In genomic region chr17:80147035-80147939, GRCh38 we compare ENCODE assay signal across 8 cellular contexts. TPM values are rescaled to one million over a fixed set of nuclear protein-coding genes. Genes with fewer than 3 reads are reported as not detected.
DNase-seq lines count a peak whose midpoint lies in the region; ATAC-seq and TF ChIP-seq lines count a peak whose summit lies in the region.

TSS of gene EIF4A3 (minus strand) at chr17:80147128. CDS start at chr17:80146961, 167 bp downstream.

- peaks cover under 1% of the 10 kb centered on the region for H3K9me3 ChIP-seq in AG04450 (ENCODE audit: control insufficient read depth, insufficient read depth, low read length)
- H3K9me3 ChIP-seq in smooth muscle cell (replicated peaks; ENCODE audit: low read depth) = no peaks in the 10 kb centered on the region

- H3K27ac Mint-ChIP-seq in activated B cell treated with CpG ODN at 0.5 μM for 24 hours = peak within 1 kb of the TSS; percentile 90

- CTCF ChIA-PET in AG04450 (lab: Charles Lee) (interaction anchor here (1.4 kb wide), 1 partner anchor 139 kb away, joined by 5 read pairs; no protein-coding TSS in a partner anchor), activated B cell treated with CpG ODN at 0.5 μM for 24 hours (lab: Charles Lee) (interaction anchor here (1.5 kb wide), 2 partner anchors 46 to 49 kb away, joined by 3 to 4 read pairs; partner anchors contain the start of gene GAA)

- H3K27me3 Mint-ChIP-seq in activated B cell treated with CpG ODN at 0.5 μM for 24 hours = no peaks in the 10 kb centered on the region

- peaks cover 44% of the 10 kb centered on the region for H4K20me1 ChIP-seq in smooth muscle cell (ENCODE audit: low read depth)

- H3K9me3 Mint-ChIP-seq in activated B cell treated with CpG ODN at 0.5 μM for 24 hours = no peaks in the 10 kb centered on the region

- peak; percentile 85 for ATAC-seq in GM18909 (IDR thresholded peaks at IDR 0.05; ENCODE audit: poor library complexity, unreplicated experiment)
- ATAC-seq in HG03175 (IDR thresholded peaks at IDR 0.05; ENCODE audit: unreplicated experiment) = peak; percentile 90
- peak; percentile 88 for ATAC-seq in activated B cell treated with CpG ODN at 0.5 μM for 24 hours (ENCODE audit: low read depth)

- peak within 1 kb of the TSS; percentile 97 for H3K4me2 ChIP-seq in smooth muscle cell

- H3K36me3 ChIP-seq in smooth muscle cell (ENCODE audit: low read depth) = peaks cover 5% of the 10 kb centered on the region

- TF ChIP-seq CTCF in AG04450 (IDR thresholded peaks at IDR 0.05; ENCODE audit: low read depth, low read length) (no peak), activated B cell treated with CpG ODN at 0.5 μM for 24 hours (IDR thresholded peaks at IDR 0.05) (no peak), smooth muscle cell (IDR thresholded peaks at IDR 0.05; ENCODE audit: borderline replicate concordance, insufficient read depth, poor library complexity, severe bottlenecking) (peak; percentile 4)

- peaks cover 55% of the 10 kb centered on the region for H3K79me2 ChIP-seq in smooth muscle cell (ENCODE audit: low read depth)

- H3K27ac ChIP-seq in AG04450 (ENCODE audit: low read depth, low read length) (peak within 1 kb of the TSS; percentile 77), caudate nucleus (ENCODE audit: low read depth, low read length) (peak within 1 kb of the TSS; percentile 85), smooth muscle cell (ENCODE audit: low read depth) (peak within 1 kb of the TSS; percentile 90)

- H3K4me1 ChIP-seq in smooth muscle cell (ENCODE audit: low read depth) = peaks cover 19% of the 10 kb centered on the region

- WGBS in smooth muscle cell (ENCODE audit: low lambda C conversion rate) = under 1% methylated on average over 97 of the region's 97 CpGs

- H3K9ac ChIP-seq in smooth muscle cell (ENCODE audit: low read depth) = peak within 1 kb of the TSS; percentile 95

- H3K27me3 ChIP-seq in AG04450 (ENCODE audit: control insufficient read depth, insufficient read depth, low read length) (no peaks in the 10 kb centered on the region), smooth muscle cell (ENCODE audit: low read depth) (no peaks in the 10 kb centered on the region)

- peak within 1 kb of the TSS; percentile 96 for H3K4me3 ChIP-seq in AG04450 (ENCODE audit: low read depth, low read length)
- peak within 1 kb of the TSS; percentile 86 for H3K4me3 ChIP-seq in smooth muscle cell

- peak within 1 kb of the TSS; percentile 98 for H3K4me3 Mint-ChIP-seq in activated B cell treated with CpG ODN at 0.5 μM for 24 hours

- H2AFZ ChIP-seq in smooth muscle cell (ENCODE audit: low read depth) = peak within 1 kb of the TSS; percentile 68

- H3K4me1 Mint-ChIP-seq in activated B cell treated with CpG ODN at 0.5 μM for 24 hours = peaks cover 42% of the 10 kb centered on the region

- peaks cover 22% of the 10 kb centered on the region for H3F3A ChIP-seq in smooth muscle cell (ENCODE audit: low read depth)

- DNase-seq in AG04450 (ENCODE audit: low read depth, low spot score) (peak; percentile 98), NCI-H345 (lab: John Stamatoyannopoulos, UW) (peak; percentile 100), activated B cell treated with CpG ODN at 0.5 μM for 24 hours (peak; percentile 95), caudate nucleus (lab: John Stamatoyannopoulos, UW) (peak; percentile 36 to 99 (median 95)), iPS-NIHi7 (ENCODE audit: extremely low spot score) (peak; percentile 99), smooth muscle cell (lab: John Stamatoyannopoulos, UW; ENCODE audit: unreplicated experiment) (peak; percentile 85)

- intact Hi-C loops in activated B cell treated with CpG ODN at 0.5 μM for 24 hours (cut with micrococcal nuclease) = loop anchor here (1.0 to 5.0 kb wide), 8 partner anchors 46 to 1365 kb away; partner anchors contain the start of genes ACTG1, CBX4 and GAA

- POLR2A ChIA-PET in AG04450 (lab: Yijun Ruan, JAX) (interaction anchor here (0.6 to 0.9 kb wide), 4 partner anchors 56 to 1400 kb away, joined by 3 to 4 read pairs (median 3); no protein-coding TSS in a partner anchor), activated B cell treated with CpG ODN at 0.5 μM for 24 hours (lab: Charles Lee) (interaction anchor here (1.0 to 1.1 kb wide), 3 partner anchors 46 to 307 kb away, joined by 3 to 4 read pairs (median 3); partner anchors contain the start of gene GAA)

- peaks cover 33% of the 10 kb centered on the region for H3K36me3 Mint-ChIP-seq in activated B cell treated with CpG ODN at 0.5 μM for 24 hours (ENCODE audit: low read depth)

RNA-seq across cellular contexts. Expression of gene EIF4A3, which starts in this region (rescaled TPM):
- polyA plus RNA-seq in AG04450 (2011; rRNA removed) = 96.1 and 103 TPM in 2 replicates
- 61.7 and 66.0 TPM in 2 replicates for polyA minus RNA-seq in AG04450 (2011; rRNA and poly(A)+ RNA removed)
- total RNA-seq in activated B cell treated with CpG ODN at 0.5 μM for 24 hours = 84.0 and 88.1 TPM in 2 replicates
- 75.0 and 86.1 TPM in 2 replicates for total RNA-seq in smooth muscle cell
- polyA plus RNA-seq in smooth muscle cell = 109 and 127 TPM in 2 replicates

Comparison
In these comparisons a context has a peak if more than half of its experiments do, and no peak if none do; other contexts are left out.
1. Peak in every context shown above with its lines: DNase-seq, ATAC-seq, H3K4me3 ChIP-seq and H3K27ac ChIP-seq.